In genomic region chr4:84324303-84324702, GRCh38 we compare ENCODE assay signal across 17 cellular contexts.
DNase-seq lines count a peak whose midpoint lies in the region; ATAC-seq and TF ChIP-seq lines count a peak whose summit lies in the region.
"Had no signal": no experiment of that assay in that cellular context is flagged by ENCODE, and none has a peak within 500 bp of the region (broad histone marks: within the 10 kb centered on the region; RNA-seq: fewer than 3 reads in every experiment).

No MANE protein-coding gene starts in this region.

- H3K9me2 ChIP-seq in SK-N-SH, result no peaks in the 10 kb centered on the region

- H3K27ac Mint-ChIP-seq in CD4-positive, alpha-beta T cell, result no peak overlapping the region

- TF ChIP-seq CTCF in SK-N-SH (IDR thresholded peaks at IDR 0.05), result no peak
- TF ChIP-seq CTCF in CD4-positive, alpha-beta T cell (IDR thresholded peaks at IDR 0.05), result no peak

- intact Hi-C loops in CD4-positive, alpha-beta T cell (cut with DNase I, micrococcal nuclease), result no loop called here

- no peak for ATAC-seq in CD4-positive, alpha-beta T cell (ENCODE audit: poor library complexity)
- no peak for ATAC-seq in stimulated activated naive CD8-positive, alpha-beta T cell treated with anti-CD3 and anti-CD28 coated beads, Interleukin-15, Interleukin-2, amounts not matched to agents 100 U/mL and 50 U/mL, for 24 hours
- no peak for ATAC-seq in HG03196 (IDR thresholded peaks at IDR 0.05; ENCODE audit: unreplicated experiment)
- ATAC-seq: Right ventricle myocardium inferior had no signal

- no peak overlapping the region for H2AFZ ChIP-seq in SK-N-SH (ENCODE audit: low read depth)

- no peak for TF ChIP-seq RAD21 in SK-N-SH (IDR thresholded peaks at IDR 0.05; ENCODE audit: low read length)

- no peak overlapping the region for H3K4me2 ChIP-seq in SK-N-SH

- no peaks in the 10 kb centered on the region for H4K20me1 ChIP-seq in SK-N-SH (ENCODE audit: insufficient read depth)

- no peaks in the 10 kb centered on the region for H3K36me3 Mint-ChIP-seq in CD4-positive, alpha-beta T cell (ENCODE audit: low read depth)

- H3K4me3 ChIP-seq in HUES48 (ENCODE audit: low read depth, low read length), result peak overlapping the region; percentile 30; the same call in 1 of the 2 replicates
- no peak overlapping the region for H3K4me3 ChIP-seq in SK-N-SH (ENCODE audit: low read depth in 2 of 2, low read length in 1 of 2)
- H3K4me3 ChIP-seq in iPS-20b (ENCODE audit: low read length), result peak overlapping the region; percentile 32; the same call in 1 of the 2 replicates
- H3K4me3 ChIP-seq: Peyer's patch, SK-N-MC had no signal

- no peaks in the 10 kb centered on the region for H3F3A ChIP-seq in SK-N-SH (replicated peaks; ENCODE audit: insufficient read depth)

- WGBS in SK-N-SH (ENCODE audit: low lambda C conversion rate), result 8% methylated on average over 1 of the region's 1 CpG

- peak overlapping the region; percentile 37 for H3K27ac ChIP-seq in HUES48 (ENCODE audit: low read depth, low read length)
- no peak overlapping the region for H3K27ac ChIP-seq in SK-N-SH (ENCODE audit: low read depth in 2 of 2, low read length in 1 of 2)
- H3K27ac ChIP-seq in iPS-20b (ENCODE audit: low read length), result no peak overlapping the region
- H3K27ac ChIP-seq in CD4-positive, alpha-beta T cell (ENCODE audit: low read depth, low read length), result no peak overlapping the region
- H3K27ac ChIP-seq: C4-2B, Peyer's patch, SK-N-MC had no signal

- no peak overlapping the region for H3K4me3 Mint-ChIP-seq in CD4-positive, alpha-beta T cell

- H3K4me1 ChIP-seq in HUES48 (ENCODE audit: control insufficient read depth, insufficient read depth, low read length) (peaks cover 24% of the 10 kb centered on the region), SK-N-SH (ENCODE audit: control insufficient read depth in 1 of 2, insufficient read depth in 2 of 2, low read depth in 1 of 2, low read length in 1 of 2) (peaks cover 0 to 11% of the 10 kb centered on the region in 2 experiments; a peak in 2 of 4 replicates), iPS-20b (ENCODE audit: insufficient read depth, low read length) (peaks cover 18% of the 10 kb centered on the region; the same call in 1 of the 2 replicates)
- H3K4me1 ChIP-seq: Peyer's patch had no signal

- H3K79me2 ChIP-seq in SK-N-SH (ENCODE audit: insufficient read depth), result no peaks in the 10 kb centered on the region

- DNase-seq in SK-N-SH (peak; percentile 21), SW 1271 (lab: John Stamatoyannopoulos, UW) (no peak)
- DNase-seq in CD4-positive, alpha-beta T cell, result no peak
- no peak for DNase-seq in stimulated activated naive CD8-positive, alpha-beta T cell treated with anti-CD3 and anti-CD28 coated beads, Interleukin-15, Interleukin-2, amounts not matched to agents 100 U/mL and 50 U/mL, for 24 hours
- DNase-seq: ACHN; DND-41; KG1; NCI-H2081 treated with DMSO at 0.1 percent for 48 hours; NK-92 treated with Interleukin-12 subunit alpha and Interleukin-12 subunit beta, amount 100 ng/mL, for 24 hours; Peyer's patch; T-helper 1 cell had no signal

- peaks cover 9% of the 10 kb centered on the region for H3K27me3 Mint-ChIP-seq in CD4-positive, alpha-beta T cell

- TF ChIP-seq EP300 in SK-N-SH (IDR thresholded peaks at IDR 0.05; ENCODE audit: borderline replicate concordance in 1 of 2, low read depth in 1 of 2, low read length in 1 of 2), result peak in 1 of 2 experiments; percentile 83; a peak in 2 of 4 replicates

- H3K36me3 ChIP-seq in HUES48 (ENCODE audit: control insufficient read depth, insufficient read depth, low read length) (no peaks in the 10 kb centered on the region), SK-N-SH (replicated peaks in 1 of 2; ENCODE audit: control insufficient read depth in 1 of 2, insufficient read depth in 2 of 2, low read length in 1 of 2) (no peaks in the 10 kb centered on the region), iPS-20b (ENCODE audit: insufficient read depth, low read depth, low read length) (no peaks in the 10 kb centered on the region)
- H3K36me3 ChIP-seq: Peyer's patch had no signal

- CTCF ChIA-PET in SK-N-SH (lab: Yijun Ruan, JAX), result interaction anchor here (1.4 kb wide), 1 partner anchor 127 kb away, joined by 3 read pairs; no protein-coding TSS in a partner anchor
- CTCF ChIA-PET in CD4-positive, alpha-beta T cell (lab: Charles Lee), result no interaction called here

- no peaks in the 10 kb centered on the region for H3K4me1 Mint-ChIP-seq in CD4-positive, alpha-beta T cell (ENCODE audit: low read depth)

- H3K9me3 Mint-ChIP-seq in CD4-positive, alpha-beta T cell, result peaks cover 3% of the 10 kb centered on the region

- POLR2A ChIA-PET in SK-N-SH (lab: Yijun Ruan, JAX), result no interaction called here
- POLR2A ChIA-PET in CD4-positive, alpha-beta T cell (lab: Charles Lee), result interaction anchor here (0.6 kb wide), 1 partner anchor 8 kb away, joined by 3 read pairs; no protein-coding TSS in a partner anchor

- H3K9ac ChIP-seq in HUES48 (ENCODE audit: low read depth, low read length), result no peak overlapping the region
- no peak overlapping the region for H3K9ac ChIP-seq in SK-N-SH
- H3K9ac ChIP-seq in iPS-20b (ENCODE audit: low read depth, low read length), result no peak overlapping the region

- H3K27me3 ChIP-seq in HUES48 (ENCODE audit: control insufficient read depth, insufficient read depth, low read length) (no peaks in the 10 kb centered on the region), SK-N-SH (ENCODE audit: insufficient read depth) (no peaks in the 10 kb centered on the region), iPS-20b (ENCODE audit: insufficient read depth, low read length) (no peaks in the 10 kb centered on the region)
- no peaks in the 10 kb centered on the region for H3K27me3 ChIP-seq in CD4-positive, alpha-beta T cell (ENCODE audit: control insufficient read depth, insufficient read depth, low read length)
- H3K27me3 ChIP-seq: Peyer's patch had no signal

- H3K9me3 ChIP-seq in HUES48 (ENCODE audit: control insufficient read depth, insufficient read depth, low read length) (no peaks in the 10 kb centered on the region), SK-N-SH (no peaks in the 10 kb centered on the region), iPS-20b (ENCODE audit: insufficient read depth, low read depth, low read length) (no peaks in the 10 kb centered on the region)
- H3K9me3 ChIP-seq in CD4-positive, alpha-beta T cell (ENCODE audit: control insufficient read depth, low read length), result no peaks in the 10 kb centered on the region
- H3K9me3 ChIP-seq: Peyer's patch had no signal

TF ChIP-seq in SK-N-SH, 30 proteins besides CTCF, POLR2A, EP300 and RAD21:
- TF ChIP-seq SIN3A (IDR thresholded peaks at IDR 0.05; ENCODE audit: borderline replicate concordance, low read depth, low read length), result no peak
- TF ChIP-seq RCOR1 (IDR thresholded peaks at IDR 0.05; ENCODE audit: low read length), result peak; percentile 84; the same call in 1 of the 2 replicates
- peak; percentile 29; the same call in 1 of the 2 replicates for TF ChIP-seq GATA2 (CRISPR knock-in tag; IDR thresholded peaks at IDR 0.05)
TF ChIP-seq in SK-N-SH: peak in this region for 2.

Comparison
In these comparisons a context has a peak if more than half of its experiments do, and no peak if none do; other contexts are left out.
1. H3K4me3 ChIP-seq: peak in HUES48 (single experiment) and iPS-20b (single experiment); none in SK-N-SH (0 of 2).